Comparison of ENCODE assay signal across 9 cellular contexts in the genomic region with DNA sequence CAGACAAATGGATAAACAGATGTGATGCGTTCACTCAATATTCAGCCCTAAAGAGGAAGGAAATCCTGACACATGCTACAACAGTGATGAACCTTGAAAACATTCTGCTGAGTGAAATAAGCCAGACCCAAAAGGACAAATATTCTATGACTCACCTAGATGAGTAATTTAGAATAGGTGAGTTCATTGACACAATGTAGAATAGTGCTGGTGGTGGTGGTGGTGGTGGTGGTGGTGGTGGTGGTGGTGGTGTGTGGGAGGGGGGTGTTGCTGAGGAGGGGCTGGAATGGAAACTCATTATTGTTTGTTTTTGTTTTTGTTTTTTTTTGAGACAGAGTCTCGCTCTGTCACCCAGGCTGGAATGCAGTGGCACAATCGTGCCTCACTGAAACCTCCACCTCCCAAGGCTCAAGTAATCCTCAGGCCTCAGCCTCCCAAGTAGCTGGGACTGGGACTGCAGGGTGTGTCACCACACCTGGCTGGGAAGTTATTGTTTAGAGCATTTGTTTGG. TPM values are rescaled to one million over a fixed set of nuclear protein-coding genes. Genes with fewer than 3 reads are reported as not detected.
DNase-seq lines count a peak whose midpoint lies in the region; ATAC-seq, FAIRE-seq and TF ChIP-seq lines count a peak whose summit lies in the region.
"Had no signal": no experiment of that assay in that cellular context is flagged by ENCODE, and none has a peak within 500 bp of the region (broad histone marks: within the 10 kb centered on the region; RNA-seq: fewer than 3 reads in every experiment).

No MANE protein-coding gene starts in this region.

- POLR2A ChIA-PET in activated CD4-positive, alpha-beta T cell treated with anti-CD3 and anti-CD28 coated beads, Interleukin-2, amount 10 ng/mL, durations not matched to agents 7 days and 5 days (lab: Charles Lee), result no interaction called here

- H3K4me1 ChIP-seq in kidney (ENCODE audit: control insufficient read depth in 1 of 2, insufficient read depth in 1 of 2, low read depth in 1 of 2, low read length in 2 of 2), result no peaks in the 10 kb centered on the region
- H3K4me1 ChIP-seq in stomach, result no peaks in the 10 kb centered on the region
- H3K4me1 ChIP-seq: thyroid gland had no signal

- FAIRE-seq in kidney (lab: Jason Lieb, UNC), result no peak

- 69 to 78% (median 73%) methylated on average over 3 of the region's 3 CpGs for WGBS in stomach, 5 donors

- DNase-seq in activated CD4-positive, alpha-beta T cell treated with anti-CD3 and anti-CD28 coated beads for 4 hours, result peak; percentile 11 to 19
- no peak for DNase-seq in activated CD4-positive, alpha-beta T cell treated with anti-CD3 and anti-CD28 coated beads, Interleukin-2, amount 10 ng/mL, durations not matched to agents 7 days and 5 days
- peak; percentile 66 to 72 for DNase-seq in activated T-cell treated with anti-CD3 and anti-CD28 coated beads, Interleukin-2, amount 50 U/mL, for 72 hours
- DNase-seq in kidney (peak; percentile 2), stomach (no peak), T-helper 9 cell (no peak)
- peak; percentile 37 for DNase-seq in stimulated activated naive CD8-positive, alpha-beta T cell treated with anti-CD3 and anti-CD28 coated beads, Interleukin-15, Interleukin-2, amounts not matched to agents 100 U/mL and 50 U/mL, for 24 hours
- DNase-seq: thyroid gland had no signal

- TF ChIP-seq EP300 in stomach (IDR thresholded peaks at IDR 0.05), result no peak

- H3K9me3 Mint-ChIP-seq in activated CD4-positive, alpha-beta T cell treated with anti-CD3 and anti-CD28 coated beads, Interleukin-2, amount 10 ng/mL, durations not matched to agents 7 days and 5 days, result no peaks in the 10 kb centered on the region
- H3K9me3 Mint-ChIP-seq in activated T-cell treated with anti-CD3 and anti-CD28 coated beads, Interleukin-2, amount 50 U/mL, for 72 hours, result no peaks in the 10 kb centered on the region

- no peaks in the 10 kb centered on the region for H3K27me3 Mint-ChIP-seq in activated CD4-positive, alpha-beta T cell treated with anti-CD3 and anti-CD28 coated beads, Interleukin-2, amount 10 ng/mL, durations not matched to agents 7 days and 5 days
- H3K27me3 Mint-ChIP-seq in activated T-cell treated with anti-CD3 and anti-CD28 coated beads, Interleukin-2, amount 50 U/mL, for 72 hours (ENCODE audit: low read depth), result peaks cover 28% of the 10 kb centered on the region

- ATAC-seq in activated T-cell treated with anti-CD3 and anti-CD28 coated beads, Interleukin-2, amount 50 U/mL, for 72 hours (replicated peaks in 1 of 2), result peak; percentile 99
- peak; percentile 97 for ATAC-seq in stimulated activated naive CD8-positive, alpha-beta T cell treated with anti-CD3 and anti-CD28 coated beads, Interleukin-15, Interleukin-2, amounts not matched to agents 100 U/mL and 50 U/mL, for 24 hours
- no peak for ATAC-seq in GM21526 (IDR thresholded peaks at IDR 0.05; ENCODE audit: low FRiP score, unreplicated experiment)

- no peak for TF ChIP-seq POLR2A in stomach (IDR thresholded peaks at IDR 0.05)

- H3K27me3 ChIP-seq in stomach, result peaks cover 0 to 8% (median 0%) of the 10 kb centered on the region in 3 donors
- H3K27me3 ChIP-seq: thyroid gland had no signal

- TF ChIP-seq CTCF in kidney (IDR thresholded peaks at IDR 0.05; ENCODE audit: borderline replicate concordance, extremely low read depth, insufficient read depth) (no peak), stomach (IDR thresholded peaks at IDR 0.05) (no peak)

- intact Hi-C loops in kidney (cut with DNase I) (no loop called here), stomach (cut with DNase I; ENCODE audit: low total_unique reads) (no loop called here)

- H3K36me3 ChIP-seq in kidney (ENCODE audit: control insufficient read depth in 1 of 2, insufficient read depth in 2 of 2, low read length in 2 of 2), result no peaks in the 10 kb centered on the region
- H3K36me3 ChIP-seq in stomach, result no peaks in the 10 kb centered on the region
- H3K36me3 ChIP-seq: thyroid gland had no signal

- no peaks in the 10 kb centered on the region for H3K36me3 Mint-ChIP-seq in activated CD4-positive, alpha-beta T cell treated with anti-CD3 and anti-CD28 coated beads, Interleukin-2, amount 10 ng/mL, durations not matched to agents 7 days and 5 days (ENCODE audit: low read depth)
- H3K36me3 Mint-ChIP-seq in activated T-cell treated with anti-CD3 and anti-CD28 coated beads, Interleukin-2, amount 50 U/mL, for 72 hours (ENCODE audit: insufficient read depth in 2 of 2), result no peaks in the 10 kb centered on the region

- H3K4me3 Mint-ChIP-seq in activated CD4-positive, alpha-beta T cell treated with anti-CD3 and anti-CD28 coated beads, Interleukin-2, amount 10 ng/mL, durations not matched to agents 7 days and 5 days, result no peak overlapping the region
- peak overlapping the region in 1 of 2 donors; percentile 16 for H3K4me3 Mint-ChIP-seq in activated T-cell treated with anti-CD3 and anti-CD28 coated beads, Interleukin-2, amount 50 U/mL, for 72 hours

- peaks cover 6% of the 10 kb centered on the region for H3K4me1 Mint-ChIP-seq in activated CD4-positive, alpha-beta T cell treated with anti-CD3 and anti-CD28 coated beads, Interleukin-2, amount 10 ng/mL, durations not matched to agents 7 days and 5 days
- H3K4me1 Mint-ChIP-seq in activated T-cell treated with anti-CD3 and anti-CD28 coated beads, Interleukin-2, amount 50 U/mL, for 72 hours (ENCODE audit: low read depth), result peaks cover 28% of the 10 kb centered on the region

- no peak overlapping the region for H3K27ac Mint-ChIP-seq in activated CD4-positive, alpha-beta T cell treated with anti-CD3 and anti-CD28 coated beads, Interleukin-2, amount 10 ng/mL, durations not matched to agents 7 days and 5 days
- H3K27ac Mint-ChIP-seq in activated T-cell treated with anti-CD3 and anti-CD28 coated beads, Interleukin-2, amount 50 U/mL, for 72 hours, result peak overlapping the region; percentile 73

- CTCF ChIA-PET in activated CD4-positive, alpha-beta T cell treated with anti-CD3 and anti-CD28 coated beads, Interleukin-2, amount 10 ng/mL, durations not matched to agents 7 days and 5 days (lab: Charles Lee), result no interaction called here

- no peak overlapping the region for H3K9ac ChIP-seq in kidney (ENCODE audit: low read length in 2 of 2)

- H3K27ac ChIP-seq in kidney (ENCODE audit: low read depth in 2 of 2, low read length in 2 of 2) (no peak overlapping the region), stomach (no peak overlapping the region)
- H3K27ac ChIP-seq: thyroid gland had no signal

- H3K4me3 ChIP-seq in kidney (ENCODE audit: low read length in 2 of 2) (no peak overlapping the region), stomach (no peak overlapping the region)
- H3K4me3 ChIP-seq: thyroid gland had no signal

- no peaks in the 10 kb centered on the region for H3K9me3 ChIP-seq in kidney (ENCODE audit: control insufficient read depth in 1 of 2, low read length in 2 of 2)
- H3K9me3 ChIP-seq in stomach, result no peaks in the 10 kb centered on the region
- H3K9me3 ChIP-seq: thyroid gland had no signal

RNA-seq across cellular contexts. Expression of a gene that starts 28.6 kb away (rescaled TPM):
- total RNA-seq in activated CD4-positive, alpha-beta T cell treated with anti-CD3 and anti-CD28 coated beads, Interleukin-2, amount 10 ng/mL, durations not matched to agents 7 days and 5 days, result 1 to 10 TPM; 1.7 to 2.2 TPM
- 1 to 10 TPM; 4.0 to 4.3 TPM for total RNA-seq in activated T-cell treated with anti-CD3 and anti-CD28 coated beads, Interleukin-2, amount 50 U/mL, for 72 hours
- 0.63 TPM for total RNA-seq in kidney
- 3.9 TPM for polyA plus RNA-seq in kidney (ENCODE audit: insufficient read depth, low read depth, low replicate concordance)
- not detected for total RNA-seq in stomach
- under 1 TPM in 2 of 3 donors, not detected in 1; 0.70 to 0.76 TPM for polyA plus RNA-seq in stomach

Comparison
In these comparisons a context has a peak if more than half of its experiments do, and no peak if none do; other contexts are left out.
1. DNase-seq: peak in activated CD4-positive, alpha-beta T cell treated with anti-CD3 and anti-CD28 coated beads for 4 hours (2 of 2), activated T-cell treated with anti-CD3 and anti-CD28 coated beads, Interleukin-2, amount 50 U/mL, for 72 hours (2 of 2), kidney (single experiment) and stimulated activated naive CD8-positive, alpha-beta T cell treated with anti-CD3 and anti-CD28 coated beads, Interleukin-15, Interleukin-2, amounts not matched to agents 100 U/mL and 50 U/mL, for 24 hours (single experiment); none in activated CD4-positive, alpha-beta T cell treated with anti-CD3 and anti-CD28 coated beads, Interleukin-2, amount 10 ng/mL, durations not matched to agents 7 days and 5 days (single experiment), stomach (single experiment) and T-helper 9 cell (single experiment).